In the genomic region with DNA sequence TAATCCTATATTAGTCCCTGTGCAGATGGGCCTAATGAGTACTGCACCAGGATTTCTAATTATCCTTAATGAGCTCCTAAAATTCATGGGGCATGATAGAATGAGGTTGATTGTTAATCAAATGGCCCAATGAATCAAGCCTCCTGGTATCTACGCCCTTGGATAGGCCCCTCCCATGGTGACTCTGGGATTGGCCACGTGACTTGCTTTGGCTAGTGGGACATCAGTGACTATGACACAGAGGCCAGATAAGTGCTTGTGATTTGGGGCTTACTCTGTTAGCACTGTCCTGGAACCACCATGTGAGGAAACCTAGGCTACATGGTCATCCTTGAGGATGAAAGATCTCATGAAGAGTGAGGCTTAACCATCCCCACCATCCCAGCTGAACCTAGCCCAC, we compare ENCODE assay signal across 25 cellular contexts. TPM values are rescaled to one million over a fixed set of nuclear protein-coding genes. Genes with fewer than 3 reads are reported as not detected.
"Had no signal": no experiment of that assay in that cellular context is flagged by ENCODE, and none has a peak within 500 bp of the region (broad histone marks: within the 10 kb centered on the region; RNA-seq: fewer than 3 reads in every experiment).

No MANE protein-coding gene starts in this region.

- H3K4me1 ChIP-seq: colonic mucosa, gastrocnemius medialis, left lung, lower lobe of right lung had no signal

- H3K27me3 Mint-ChIP-seq: effector memory CD8-positive, alpha-beta T cell; naive thymus-derived CD8-positive, alpha-beta T cell had no signal

- FAIRE-seq: endothelial cell of umbilical vein, islet of Langerhans, keratinocyte had no signal

- H3K9me3 ChIP-seq: colonic mucosa, esophagus squamous epithelium, gastrocnemius medialis, heart right ventricle, left lung, lower lobe of right lung, mucosa of descending colon had no signal

- H3K4me3 ChIP-seq: colonic mucosa, esophagus squamous epithelium, gastrocnemius medialis, heart right ventricle, left lung, lower lobe of right lung, mucosa of descending colon had no signal

- H3K36me3 ChIP-seq: colonic mucosa, esophagus squamous epithelium, gastrocnemius medialis, heart right ventricle, left lung, lower lobe of right lung had no signal

- H3K27ac ChIP-seq: colonic mucosa, esophagus squamous epithelium, gastrocnemius medialis, heart right ventricle, left lung, lower lobe of right lung had no signal

- H3K36me3 Mint-ChIP-seq: mesothelial cell of epicardium; naive B cell; naive thymus-derived CD8-positive, alpha-beta T cell had no signal

- H3K4me3 Mint-ChIP-seq: dendritic cell treated with granulocyte-macrophage colony-stimulating factor and Interleukin-4, amounts not matched to agents 40 ng/mL and 50 ng/mL, for 4 days; effector memory CD8-positive, alpha-beta T cell; mesothelial cell of epicardium; naive B cell; naive thymus-derived CD8-positive, alpha-beta T cell had no signal

- H3K9me3 Mint-ChIP-seq: dendritic cell treated with granulocyte-macrophage colony-stimulating factor and Interleukin-4, amounts not matched to agents 40 ng/mL and 50 ng/mL, for 4 days; effector memory CD8-positive, alpha-beta T cell; mesothelial cell of epicardium; naive B cell; naive thymus-derived CD8-positive, alpha-beta T cell had no signal

- H3K27ac Mint-ChIP-seq: dendritic cell treated with granulocyte-macrophage colony-stimulating factor and Interleukin-4, amounts not matched to agents 40 ng/mL and 50 ng/mL, for 4 days; effector memory CD8-positive, alpha-beta T cell; mesothelial cell of epicardium had no signal

- DNase-seq: colonic mucosa; cortex of kidney; effector CD8-positive, alpha-beta T cell; effector memory CD8-positive, alpha-beta T cell; esophagus squamous epithelium; foreskin fibroblast; foreskin melanocyte; gastrocnemius medialis; glutamatergic neuron; head of caudate nucleus; heart right ventricle; hypothalamus; left cardiac atrium; left lung; left ventricle myocardium superior; lower lobe of right lung; mesenchymal stem cell; mucosa of descending colon; naive B cell; naive thymus-derived CD8-positive, alpha-beta T cell had no signal

- H3K27me3 ChIP-seq: colonic mucosa, esophagus squamous epithelium, heart right ventricle, left lung had no signal

- H3K4me1 Mint-ChIP-seq: naive B cell; naive thymus-derived CD8-positive, alpha-beta T cell had no signal

RNA-seq across cellular contexts. Expression of a gene that starts 41.7 kb away (rescaled TPM):
- total RNA-seq: naive thymus-derived CD8-positive, alpha-beta T cell had no signal
- polyA plus RNA-seq: naive thymus-derived CD8-positive, alpha-beta T cell had no signal
